ENCODE assay signal across 1 cellular context in the genomic region with DNA sequence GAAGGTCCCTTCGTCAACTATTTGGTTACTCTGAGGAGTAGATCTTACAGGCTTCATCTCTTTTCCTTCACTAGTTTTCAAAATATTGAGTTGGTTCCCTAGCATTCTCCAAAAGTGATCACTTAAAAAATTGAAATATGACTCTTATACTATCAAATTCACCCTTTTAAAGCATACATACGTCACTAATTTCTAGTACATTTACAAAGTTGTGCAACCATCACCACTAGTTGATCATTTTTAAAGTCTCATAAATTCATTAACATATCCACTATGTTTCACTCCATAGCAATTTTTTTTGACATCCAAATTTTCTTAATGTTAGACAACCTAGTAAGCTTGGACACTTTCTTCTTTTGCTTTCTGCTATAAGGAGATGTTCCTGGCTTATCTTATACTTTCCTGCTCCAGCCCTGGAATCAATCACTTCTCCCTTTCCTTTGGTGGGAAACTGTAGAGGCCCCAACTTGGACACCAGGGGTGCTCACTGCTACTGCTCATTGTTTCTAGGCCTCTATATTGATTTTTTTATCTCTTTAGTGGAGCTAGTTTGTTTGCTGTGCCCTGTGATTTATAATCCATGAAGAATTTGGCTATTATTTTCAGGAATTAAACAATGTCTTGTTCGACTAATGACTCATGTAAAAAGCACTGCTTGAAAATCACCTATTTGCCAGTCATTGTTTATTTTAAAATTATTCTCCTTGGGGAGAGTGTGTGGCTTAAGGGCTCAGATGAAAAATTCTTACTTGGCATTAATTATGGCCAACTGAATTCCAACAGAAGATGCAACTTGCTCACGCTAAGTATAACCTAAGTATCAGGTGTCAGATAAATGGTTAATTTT.
TF ChIP-seq lines count a peak whose summit lies in the region.

No MANE protein-coding gene starts in this region.

TF ChIP-seq in GM12891, 5 proteins besides CTCF, POLR2A, EP300 and RAD21 (continued from another document):
- no peak for TF ChIP-seq POLR2AphosphoS5 (IDR thresholded peaks at IDR 0.05; ENCODE audit: low read depth, low read length)
- no peak for TF ChIP-seq PAX5 (IDR thresholded peaks at IDR 0.05; ENCODE audit: insufficient read depth, low read length, severe bottlenecking)
- no peak for TF ChIP-seq POU2F2 (IDR thresholded peaks at IDR 0.05; ENCODE audit: low read depth, low read length)
- TF ChIP-seq SPI1 (IDR thresholded peaks at IDR 0.05; ENCODE audit: low read depth, low read length), result no peak
